Comparison of ENCODE assay signal across 12 cellular contexts in the genomic region with DNA sequence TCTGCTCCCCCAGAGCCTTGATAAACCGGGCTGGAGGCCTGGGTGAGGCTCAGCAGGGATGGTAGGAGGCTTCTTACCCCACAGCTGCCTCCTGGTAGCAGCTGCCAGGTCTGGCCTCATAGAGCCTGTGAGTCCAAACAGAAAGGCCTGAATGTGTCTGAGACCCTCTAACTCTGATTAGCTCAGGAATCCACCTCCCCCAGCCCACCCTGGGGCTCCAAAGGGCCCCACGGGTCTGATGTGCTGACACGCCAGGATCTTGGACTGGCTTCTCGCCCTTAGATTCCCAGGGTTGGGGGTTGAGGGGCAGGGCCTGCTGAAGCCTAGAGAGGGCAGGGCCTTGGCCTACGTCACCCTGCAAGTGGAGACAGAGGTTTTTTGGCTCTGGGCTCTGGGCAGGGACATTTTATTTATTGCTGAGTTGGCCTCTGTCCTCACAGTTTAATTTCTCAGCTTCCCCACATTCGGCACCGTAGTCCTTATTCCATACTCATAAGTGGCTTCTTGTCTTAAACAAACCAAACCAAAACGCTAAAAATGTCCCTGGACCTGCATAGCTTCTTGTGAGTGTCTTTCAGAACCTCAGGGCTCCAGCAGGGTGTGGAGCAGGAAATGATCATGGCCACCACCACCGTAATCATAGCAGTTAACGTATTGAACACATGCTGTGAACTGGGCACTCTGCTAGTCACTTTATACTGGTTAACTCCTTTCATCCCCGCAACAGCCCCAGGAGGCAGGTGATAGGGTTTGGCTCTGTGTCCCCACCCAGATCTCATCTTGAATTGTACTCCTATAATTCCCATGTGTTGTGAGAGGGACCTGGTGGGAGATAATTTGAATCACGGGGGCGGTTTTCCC. TPM values are rescaled to one million over a fixed set of nuclear protein-coding genes. Genes with fewer than 3 reads are reported as not detected.
DNase-seq lines count a peak whose midpoint lies in the region; ATAC-seq and TF ChIP-seq lines count a peak whose summit lies in the region.
"Had no signal": no experiment of that assay in that cellular context is flagged by ENCODE, and none has a peak within 500 bp of the region (broad histone marks: within the 10 kb centered on the region; RNA-seq: fewer than 3 reads in every experiment).

No MANE protein-coding gene starts in this region.

- intact Hi-C loops in OCI-LY7 (cut with micrococcal nuclease; ENCODE audit: unreplicated experiment): no loop called here

- no peaks in the 10 kb centered on the region for H3K9me2 ChIP-seq in OCI-LY7 (ENCODE audit: insufficient read depth, low read length)

- 75% methylated on average over 13 of the region's 13 CpGs for WGBS in HUES64

- H3K9ac ChIP-seq in HUES64 (ENCODE audit: low read depth, low read length): 0 out of 2 replicates have a peak overlapping the region, but pooled peaks have one; percentile 24
- H3K9ac ChIP-seq in skeletal muscle tissue (ENCODE audit: low read depth in 1 of 3, low read length in 3 of 3): peak overlapping the region; percentile 17 to 53 (median 50)

- ATAC-seq in GM18861 (IDR thresholded peaks at IDR 0.05; ENCODE audit: unreplicated experiment) (no peak), GM19397 (IDR thresholded peaks at IDR 0.05; ENCODE audit: unreplicated experiment) (no peak)

- H3K4me2 ChIP-seq in OCI-LY7 (ENCODE audit: low read length): no peak overlapping the region

- no peak overlapping the region for H3K4me3 ChIP-seq in HUES64 (ENCODE audit: low read length)
- no peak overlapping the region for H3K4me3 ChIP-seq in cardiac fibroblast (replicated peaks in 1 of 2; ENCODE audit: low read depth in 2 of 2, low read length in 2 of 2)
- peak overlapping the region in 1 of 3 donors; percentile 5 for H3K4me3 ChIP-seq in skeletal muscle tissue (ENCODE audit: low read length in 3 of 3)
- H3K4me3 ChIP-seq in OCI-LY7 (ENCODE audit: low read depth, low read length, poor library complexity, severe bottlenecking): no peak overlapping the region

- H2AFZ ChIP-seq in OCI-LY7 (ENCODE audit: low read length): no peak overlapping the region

- CTCF ChIA-PET in OCI-LY7 (lab: Charles Lee; ENCODE audit: unreplicated experiment): no interaction called here

- no TSS peak for BruUV-seq in OCI-LY7 (replicated peaks; lab: Mats Ljungman, UMichigan)

- H3K9me3 ChIP-seq in HUES64 (ENCODE audit: insufficient read depth, low read depth, low read length) (no peaks in the 10 kb centered on the region), skeletal muscle tissue (ENCODE audit: control insufficient read depth in 3 of 3, low read length in 3 of 3) (no peaks in the 10 kb centered on the region), OCI-LY7 (ENCODE audit: low read length) (no peaks in the 10 kb centered on the region)
- H3K9me3 ChIP-seq: Caco-2 had no signal

- POLR2A ChIA-PET in OCI-LY7 (lab: Charles Lee): no interaction called here

- no peaks in the 10 kb centered on the region for H4K20me1 ChIP-seq in OCI-LY7 (ENCODE audit: insufficient read depth, low read length)

- H3K4me1 ChIP-seq in HUES64 (ENCODE audit: insufficient read depth, low read length) (peaks cover 34% of the 10 kb centered on the region), skeletal muscle tissue (ENCODE audit: control insufficient read depth in 3 of 3, insufficient read depth in 3 of 3, low read length in 3 of 3) (peaks cover 27 to 41% (median 30%) of the 10 kb centered on the region in 3 donors), OCI-LY7 (ENCODE audit: insufficient read depth, low read length, poor library complexity, severe bottlenecking) (no peaks in the 10 kb centered on the region)

- TF ChIP-seq CTCF in cardiac fibroblast (IDR thresholded peaks at IDR 0.05; ENCODE audit: low read depth, low read length) (no peak), OCI-LY7 (conservative IDR thresholded peaks at IDR 0.05; ENCODE audit: low read length) (no peak)

- no peaks in the 10 kb centered on the region for H3K79me2 ChIP-seq in OCI-LY7 (ENCODE audit: insufficient read depth, low read depth, low read length)

- peak; percentile 29 to 69 for DNase-seq in cardiac fibroblast (ENCODE audit: low read depth in 2 of 2)
- DNase-seq in OCI-LY7 (ENCODE audit: low spot score): no peak
- no peak for DNase-seq in NCI-H526 treated with DMSO at 0.1 percent for 48 hours (lab: John Stamatoyannopoulos, UW)
- DNase-seq: activated CD8-positive, alpha-beta memory T cell treated with anti-CD3 and anti-CD28 coated beads for 24 hours; Caco-2; Kasumi-1 had no signal

- H3K36me3 ChIP-seq in HUES64 (ENCODE audit: insufficient read depth, low read length) (no peaks in the 10 kb centered on the region), skeletal muscle tissue (ENCODE audit: control insufficient read depth in 3 of 3, insufficient read depth in 3 of 3, low read length in 3 of 3) (no peaks in the 10 kb centered on the region), OCI-LY7 (ENCODE audit: insufficient read depth, low read length) (no peaks in the 10 kb centered on the region)

- H3K27ac ChIP-seq in HUES64 (ENCODE audit: low read depth, low read length): peak overlapping the region; percentile 61
- H3K27ac ChIP-seq in layer of hippocampus (ENCODE audit: low read depth, low read length): peak overlapping the region; percentile 86
- peak overlapping the region; percentile 67 for H3K27ac ChIP-seq in skeletal muscle tissue (ENCODE audit: low read depth, low read length)
- no peak overlapping the region for H3K27ac ChIP-seq in OCI-LY7 (ENCODE audit: low read depth, low read length, poor library complexity, severe bottlenecking)

- H3K27me3 ChIP-seq in HUES64 (ENCODE audit: insufficient read depth, low read length) (no peaks in the 10 kb centered on the region), layer of hippocampus (ENCODE audit: control insufficient read depth, insufficient read depth, low read length) (no peaks in the 10 kb centered on the region), skeletal muscle tissue (ENCODE audit: control insufficient read depth in 3 of 3, insufficient read depth in 3 of 3, low read length in 3 of 3) (no peaks in the 10 kb centered on the region)

RNA-seq across cellular contexts. Expression of a gene that starts 25.1 kb away (rescaled TPM):
- polyA plus RNA-seq in HUES64 (2013, experiment 1 of 2): 7.7 TPM
- polyA plus RNA-seq in HUES64 (2013, experiment 2 of 2): 8.5 TPM
- total RNA-seq in skeletal muscle tissue: 11.5 TPM
- not detected in 2 replicates for total RNA-seq in OCI-LY7 (2014; rRNA removed; shearing (Covaris generic))
- total RNA-seq in OCI-LY7 (2022): not detected in 2 replicates

RNA-seq across cellular contexts. Expression of a gene that starts 31.1 kb away (rescaled TPM):
- not detected for polyA plus RNA-seq in HUES64 (2013, experiment 1 of 2)
- not detected for polyA plus RNA-seq in HUES64 (2013, experiment 2 of 2)
- total RNA-seq in skeletal muscle tissue (not detected), OCI-LY7 (2022) (not detected in 2 replicates)
- total RNA-seq in OCI-LY7 (2014; rRNA removed; shearing (Covaris generic)): not detected in 2 replicates
- total RNA-seq: Caco-2, mucosa of gallbladder had no signal

Comparison
In these comparisons a context has a peak if more than half of its experiments do, and no peak if none do; other contexts are left out.
1. DNase-seq: peak in cardiac fibroblast (2 of 2); none in OCI-LY7 (single experiment) and NCI-H526 treated with DMSO at 0.1 percent for 48 hours (single experiment).
2. RNA of a gene that starts 25.1 kb away (total RNA-seq): 11.5 TPM in skeletal muscle tissue (single experiment); not detected in OCI-LY7; every median in the first group is over 10 times any median in the second.